Comparison of ENCODE assay signal across 19 cellular contexts in genomic region chr5:167816864-167817263, GRCh38.
DNase-seq lines count a peak whose midpoint lies in the region; ATAC-seq, FAIRE-seq and TF ChIP-seq lines count a peak whose summit lies in the region.
"Had no signal": no experiment of that assay in that cellular context is flagged by ENCODE, and none has a peak within 500 bp of the region (broad histone marks: within the 10 kb centered on the region; RNA-seq: fewer than 3 reads in every experiment).

No MANE protein-coding gene starts in this region.

- H3K27me3 ChIP-seq in PC-3 (ENCODE audit: low read length): peaks cover 54% of the 10 kb centered on the region

- POLR2A ChIA-PET in PC-3 (lab: Charles Lee; ENCODE audit: unreplicated experiment): no interaction called here

- DNase-seq in GM12892 (ENCODE audit: insufficient read length) (no peak), SK-N-MC (ENCODE audit: low read depth, low spot score) (no peak), PC-3 (no peak), LoVo (ENCODE audit: low spot score) (no peak), AG20443 (ENCODE audit: low spot score) (no peak)
- DNase-seq: CD4-positive, CD25-positive, alpha-beta regulatory T cell; COR-L47; GDM1; NCI-H1105 treated with DMSO at 0.1 percent for 48 hours; NCI-H1694; NCI-H2081 treated with DMSO at 0.1 percent for 48 hours; NCI-H446 treated with DMSO at 0.1 percent for 48 hours; NCI-H69; SHP77 treated with DMSO at 0.1 percent for 48 hours had no signal

- no peaks in the 10 kb centered on the region for H3K4me1 ChIP-seq in PC-3 (ENCODE audit: insufficient read depth, low read length)
- H3K4me1 ChIP-seq: HAP-1 had no signal

- intact Hi-C loops in PC-3 (cut with micrococcal nuclease): no loop called here

- H3K27ac ChIP-seq in SK-N-MC: peak overlapping the region; percentile 91
- H3K27ac ChIP-seq in skin epidermis: peak overlapping the region in 17 of 21 experiments; percentile 0 to 80 (median 67)
- H3K27ac ChIP-seq in PC-3 (ENCODE audit: low read length): no peak overlapping the region

- H3K4me3 ChIP-seq in SK-N-MC (peak overlapping the region; percentile 59), skin epidermis (no peak overlapping the region), PC-3 (ENCODE audit: low read length) (no peak overlapping the region)
- H3K4me3 ChIP-seq: HAP-1 had no signal

- no peak overlapping the region for H3K9ac ChIP-seq in SK-N-MC (ENCODE audit: insufficient read length)
- no peak overlapping the region for H3K9ac ChIP-seq in PC-3 (ENCODE audit: low read length)

- TF ChIP-seq POLR2A in GM12892 (IDR thresholded peaks at IDR 0.05; ENCODE audit: low read depth, low read length): no peak

- no TSS peak for BruUV-seq in PC-3 (replicated peaks; lab: Mats Ljungman, UMichigan)

- H3K79me2 ChIP-seq in PC-3 (ENCODE audit: low read length): no peaks in the 10 kb centered on the region

- H4K20me1 ChIP-seq in PC-3 (ENCODE audit: low read length): no peaks in the 10 kb centered on the region

- peak; percentile 40 for FAIRE-seq in GM12892 (lab: Jason Lieb, UNC)
- FAIRE-seq: HTR-8/SVneo had no signal

- no peaks in the 10 kb centered on the region for H3K36me3 ChIP-seq in SK-N-MC (ENCODE audit: insufficient read depth, low read length)
- H3K36me3 ChIP-seq in PC-3 (ENCODE audit: low read depth, low read length): no peaks in the 10 kb centered on the region
- H3K36me3 ChIP-seq: HAP-1 had no signal

- H3K9me2 ChIP-seq in PC-3 (replicated peaks; ENCODE audit: low read length): no peaks in the 10 kb centered on the region

- H3F3A ChIP-seq in PC-3 (ENCODE audit: low read length, unreplicated experiment): no peaks in the 10 kb centered on the region

- TF ChIP-seq CTCF in PC-3 (conservative IDR thresholded peaks at IDR 0.05; ENCODE audit: low read depth, low read length): no peak

- H3K9me3 ChIP-seq in SK-N-MC (ENCODE audit: low read depth, low read length): no peaks in the 10 kb centered on the region
- H3K9me3 ChIP-seq in PC-3 (ENCODE audit: low read length): no peaks in the 10 kb centered on the region
- H3K9me3 ChIP-seq: HAP-1 had no signal

- no peak overlapping the region for H2AFZ ChIP-seq in PC-3 (ENCODE audit: low read length)

- no peak overlapping the region for H3K4me2 ChIP-seq in PC-3 (ENCODE audit: low read length)

- ATAC-seq in esophagus mucosa (peak; percentile 72), PC-3 (no peak), HG02798 (IDR thresholded peaks at IDR 0.05; ENCODE audit: poor library complexity, unreplicated experiment) (no peak)

- CTCF ChIA-PET in PC-3 (lab: Charles Lee): no interaction called here
